In genomic region chr6:84719152-84719551, GRCh38 we compare ENCODE assay signal across 4 cellular contexts. TPM values are rescaled to one million over a fixed set of nuclear protein-coding genes. Genes with fewer than 3 reads are reported as not detected.
"Had no signal": no experiment of that assay in that cellular context is flagged by ENCODE, and none has a peak within 500 bp of the region (broad histone marks: within the 10 kb centered on the region; RNA-seq: fewer than 3 reads in every experiment).

No MANE protein-coding gene starts in this region.

- H3K4me3 ChIP-seq: GM12878 had no signal

- DNase-seq: GDM1, GF-D8 had no signal

RNA-seq across cellular contexts. Expression of gene TBX18, which starts 45.2 kb away (rescaled TPM):
- total RNA-seq: G401 had no signal
